8 cellular contexts compared by ENCODE assay signal in genomic region chr3:136078421-136079364, GRCh38.
A peak's percentile ranks its signal among the peaks of the same experiment; 100 is the strongest.
DNase-seq lines count a peak whose midpoint lies in the region; ATAC-seq, FAIRE-seq and TF ChIP-seq lines count a peak whose summit lies in the region.

No MANE protein-coding gene starts in this region.

- no peaks in the 10 kb centered on the region for H3K36me3 Mint-ChIP-seq in CD8-positive, alpha-beta T cell

- no peak overlapping the region for H3K4me3 ChIP-seq in CD8-positive, alpha-beta T cell (ENCODE audit: low read depth, low read length)
- no peak overlapping the region for H3K4me3 ChIP-seq in HL-60 (replicated peaks; ENCODE audit: insufficient read depth, low read length)
- H3K4me3 ChIP-seq in smooth muscle cell: no peak overlapping the region
- H3K4me3 ChIP-seq in MG63: no peak overlapping the region

- WGBS in smooth muscle cell (ENCODE audit: low lambda C conversion rate): 87% methylated on average over 6 of the region's 6 CpGs

- H3K27me3 Mint-ChIP-seq in CD8-positive, alpha-beta T cell (ENCODE audit: low read depth): no peaks in the 10 kb centered on the region

- DNase-seq in CD8-positive, alpha-beta T cell: no peak
- DNase-seq in HL-60 (ENCODE audit: low read depth in 1 of 2, low spot score in 1 of 2) (no peak), RCC 7860 (ENCODE audit: low spot score) (peak; percentile 21), fibroblast of gingiva (ENCODE audit: low read depth) (peak; percentile 21), smooth muscle cell (lab: John Stamatoyannopoulos, UW; ENCODE audit: unreplicated experiment) (no peak), MG63 (no peak), T1000 (lab: John Stamatoyannopoulos, UW) (no peak)

- no peak overlapping the region for H3K4me3 Mint-ChIP-seq in CD8-positive, alpha-beta T cell

- peak; percentile 80 for FAIRE-seq in RCC 7860 (lab: Jason Lieb, UNC)

- peak; percentile 56 for TF ChIP-seq CTCF in CD8-positive, alpha-beta T cell (IDR thresholded peaks at IDR 0.05)
- peak; percentile 40 for TF ChIP-seq CTCF in HL-60 (IDR thresholded peaks at IDR 0.05; ENCODE audit: insufficient read depth, low read length)
- peak; percentile 50 for TF ChIP-seq CTCF in smooth muscle cell (IDR thresholded peaks at IDR 0.05; ENCODE audit: borderline replicate concordance, insufficient read depth, poor library complexity, severe bottlenecking)

- H3K27ac ChIP-seq in CD8-positive, alpha-beta T cell (ENCODE audit: low read depth, low read length): no peak overlapping the region
- H3K27ac ChIP-seq in HL-60 (replicated peaks) (no peak overlapping the region), smooth muscle cell (ENCODE audit: low read depth) (no peak overlapping the region)

- H3K9ac ChIP-seq in smooth muscle cell (ENCODE audit: low read depth): no peak overlapping the region

- no peak overlapping the region for H3K4me2 ChIP-seq in smooth muscle cell

- intact Hi-C loops in CD8-positive, alpha-beta T cell (cut with DNase I, micrococcal nuclease): loop anchor here (1.0 to 10.0 kb wide), 13 partner anchors 98 to 1026 kb away; partner anchors contain the start of genes PCCB (in 2 of the 2) and STAG1 (in 1 of the 2)

- no peak overlapping the region for H3K27ac Mint-ChIP-seq in CD8-positive, alpha-beta T cell

- CTCF ChIA-PET in CD8-positive, alpha-beta T cell (lab: Charles Lee): interaction anchor here (0.6 to 5.2 kb wide), 11 partner anchors 11 to 936 kb away, joined by 3 to 20 read pairs (median 3); partner anchors contain the start of gene STAG1

- POLR2A ChIA-PET in CD8-positive, alpha-beta T cell (lab: Charles Lee): no interaction called here

- no peaks in the 10 kb centered on the region for H3K4me1 ChIP-seq in CD8-positive, alpha-beta T cell (ENCODE audit: insufficient read depth, low read length)
- no peaks in the 10 kb centered on the region for H3K4me1 ChIP-seq in smooth muscle cell (ENCODE audit: low read depth)

- H4K20me1 ChIP-seq in smooth muscle cell (ENCODE audit: low read depth): no peaks in the 10 kb centered on the region

- H3K4me1 Mint-ChIP-seq in CD8-positive, alpha-beta T cell (ENCODE audit: low read depth): peaks cover 2% of the 10 kb centered on the region

- no peaks in the 10 kb centered on the region for H3F3A ChIP-seq in smooth muscle cell (ENCODE audit: low read depth)

- ATAC-seq in CD8-positive, alpha-beta T cell: no peak
- ATAC-seq in HG02885 (IDR thresholded peaks at IDR 0.05; ENCODE audit: poor library complexity, unreplicated experiment): no peak

- no peaks in the 10 kb centered on the region for H3K36me3 ChIP-seq in CD8-positive, alpha-beta T cell (ENCODE audit: insufficient read depth, low read length)
- peaks cover 9% of the 10 kb centered on the region for H3K36me3 ChIP-seq in smooth muscle cell (ENCODE audit: low read depth)
- H3K36me3 ChIP-seq in MG63: peaks cover 16% of the 10 kb centered on the region

- peaks cover under 1% of the 10 kb centered on the region for H3K9me3 Mint-ChIP-seq in CD8-positive, alpha-beta T cell

- H3K9me3 ChIP-seq in CD8-positive, alpha-beta T cell (ENCODE audit: low read length): no peaks in the 10 kb centered on the region
- no peaks in the 10 kb centered on the region for H3K9me3 ChIP-seq in smooth muscle cell (replicated peaks; ENCODE audit: low read depth)
- H3K9me3 ChIP-seq in MG63: peaks cover 3% of the 10 kb centered on the region; the same call in 1 of the 2 replicates

- H3K27me3 ChIP-seq in CD8-positive, alpha-beta T cell (ENCODE audit: insufficient read depth, low read length): no peaks in the 10 kb centered on the region
- H3K27me3 ChIP-seq in HL-60 (ENCODE audit: insufficient read depth, poor library complexity, severe bottlenecking) (no peaks in the 10 kb centered on the region), smooth muscle cell (ENCODE audit: low read depth) (no peaks in the 10 kb centered on the region), MG63 (no peaks in the 10 kb centered on the region)

- H3K79me2 ChIP-seq in smooth muscle cell (ENCODE audit: low read depth): no peaks in the 10 kb centered on the region

- H2AFZ ChIP-seq in smooth muscle cell (ENCODE audit: low read depth): no peak overlapping the region

Comparison
In these comparisons a context has a peak if more than half of its experiments do, and no peak if none do; other contexts are left out.
1. DNase-seq: peak in RCC 7860 (single experiment) and fibroblast of gingiva (single experiment); none in CD8-positive, alpha-beta T cell (0 of 7), HL-60 (0 of 2), smooth muscle cell (single experiment), MG63 (single experiment) and T1000 (single experiment).
2. Peak in every context shown above with its lines, with median percentiles within 50 percentile points of each other: CTCF ChIP-seq.